18 cellular contexts compared by ENCODE assay signal in the genomic region with DNA sequence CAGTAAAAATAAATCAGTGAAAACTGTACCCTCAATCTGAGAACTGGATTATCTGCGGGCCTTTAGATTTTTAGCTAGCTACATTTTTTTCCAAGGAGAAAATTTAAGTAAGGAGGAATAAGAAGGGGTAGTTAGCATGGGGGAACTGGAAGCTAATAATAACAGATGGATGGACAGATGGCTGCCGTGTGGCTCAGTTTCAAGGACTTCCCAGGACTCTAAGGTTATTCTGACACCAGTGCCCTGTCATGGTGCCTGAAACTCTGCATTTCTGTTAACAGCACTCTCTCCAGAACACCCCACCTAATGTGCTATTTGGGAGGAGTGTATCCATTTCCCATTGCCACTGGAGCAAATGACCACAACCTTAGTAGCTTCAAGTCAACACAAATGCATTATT.
"Had no signal": no experiment of that assay in that cellular context is flagged by ENCODE, and none has a peak within 500 bp of the region (broad histone marks: within the 10 kb centered on the region; RNA-seq: fewer than 3 reads in every experiment).

No MANE protein-coding gene starts in this region.

- H3K36me3 ChIP-seq: esophagus muscularis mucosa, gastrocnemius medialis, left lung, lower lobe of right lung, ovary, right atrium auricular region, uterus had no signal

- H2AFZ ChIP-seq: neural progenitor cell had no signal

- ATAC-seq: effector memory CD8-positive, alpha-beta T cell; gastrocnemius medialis; left lung; lower lobe of right lung; natural killer cell treated with Interleukin-12 subunit alpha and Interleukin-12 subunit beta and Interleukin-15 and Interleukin-18, amount 100 ng/mL, for 72 hours had no signal

- H3K9ac ChIP-seq: neural progenitor cell had no signal

- H3K4me1 ChIP-seq: esophagus muscularis mucosa, gastrocnemius medialis, left lung, lower lobe of right lung, neural progenitor cell, uterus had no signal

- H3K27me3 ChIP-seq: esophagus muscularis mucosa, gastrocnemius medialis, left lung, neural progenitor cell, ovary, right atrium auricular region, uterus had no signal

- DNase-seq: effector memory CD8-positive, alpha-beta T cell; gastrocnemius medialis; islet precursor cell; left lung; lower lobe of right lung; midbrain; nucleus accumbens; ovary; small intestine; stimulated activated CD4-positive, alpha-beta T cell treated with anti-CD3 and anti-CD28 coated beads, Interleukin-12 subunit alpha, Interleukin-12 subunit beta, amount 100 ng/mL, for 4 hours; stimulated activated naive CD4-positive, alpha-beta T cell; trophoblast cell; uterus had no signal

- H3K27ac ChIP-seq: epithelial cell of prostate, esophagus muscularis mucosa, gastrocnemius medialis, left lung, lower lobe of right lung, neural progenitor cell, ovary, right atrium auricular region, uterus had no signal

- H3K9me3 ChIP-seq: gastrocnemius medialis, lower lobe of right lung, ovary, right atrium auricular region, uterus had no signal

- H3K4me3 ChIP-seq: esophagus muscularis mucosa, gastrocnemius medialis, left lung, lower lobe of right lung, neural progenitor cell, ovary, right atrium auricular region, uterus had no signal

- H3K4me2 ChIP-seq: neural progenitor cell had no signal
